In the genomic region with DNA sequence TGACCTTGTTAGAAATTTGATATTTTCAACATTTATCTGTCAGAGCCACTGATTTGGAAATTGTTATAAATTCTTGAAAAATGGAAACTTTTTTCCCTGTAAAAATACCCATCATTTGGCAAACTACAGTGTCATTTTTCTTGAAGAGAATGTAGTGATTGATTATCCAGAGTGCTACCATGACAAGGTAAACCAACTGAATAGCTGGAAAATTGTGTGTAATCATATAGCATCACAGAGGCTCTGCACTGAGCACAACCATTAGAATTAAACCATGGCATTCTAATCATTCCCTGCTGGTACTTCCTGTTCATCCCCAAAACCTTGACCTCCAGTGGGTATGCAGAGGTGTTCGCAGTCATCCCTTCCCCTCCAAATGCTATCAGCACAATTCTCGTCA, we compare ENCODE assay signal across 19 cellular contexts.
DNase-seq lines count a peak whose midpoint lies in the region; ATAC-seq, FAIRE-seq and TF ChIP-seq lines count a peak whose summit lies in the region.
"Had no signal": no experiment of that assay in that cellular context is flagged by ENCODE, and none has a peak within 500 bp of the region (broad histone marks: within the 10 kb centered on the region; RNA-seq: fewer than 3 reads in every experiment).

No MANE protein-coding gene starts in this region.

- H3K27ac ChIP-seq in SK-N-SH (ENCODE audit: low read depth in 2 of 2, low read length in 1 of 2): peak overlapping the region in 1 of 2 experiments; percentile 91; a peak in 2 of 4 replicates
- H3K27ac ChIP-seq in parathyroid adenoma: no peak overlapping the region
- no peak overlapping the region for H3K27ac ChIP-seq in psoas muscle
- H3K27ac ChIP-seq: 22Rv1; BLaER1 treated with 17β-estradiol and CSF1 and Interleukin-3, amounts not matched to agents 10 nM and 100 nM had no signal

- TF ChIP-seq CTCF in SK-N-SH (IDR thresholded peaks at IDR 0.05): no peak
- no peak for TF ChIP-seq CTCF in bronchial epithelial cell (IDR thresholded peaks at IDR 0.05; ENCODE audit: insufficient read depth, low read length, severe bottlenecking)
- TF ChIP-seq CTCF in parathyroid adenoma (IDR thresholded peaks at IDR 0.05): no peak
- no peak for TF ChIP-seq CTCF in psoas muscle (IDR thresholded peaks at IDR 0.05)

- no peak for TF ChIP-seq RAD21 in SK-N-SH (IDR thresholded peaks at IDR 0.05; ENCODE audit: low read length)

- no peaks in the 10 kb centered on the region for H3K27me3 ChIP-seq in SK-N-SH (ENCODE audit: insufficient read depth)
- no peaks in the 10 kb centered on the region for H3K27me3 ChIP-seq in bronchial epithelial cell (ENCODE audit: control insufficient read depth, insufficient read depth, low read length)
- H3K27me3 ChIP-seq in parathyroid adenoma (ENCODE audit: control insufficient read depth, insufficient read depth, low read length): no peaks in the 10 kb centered on the region
- H3K27me3 ChIP-seq in psoas muscle (ENCODE audit: insufficient read depth in 3 of 3, low read length in 2 of 3): no peaks in the 10 kb centered on the region
- H3K27me3 ChIP-seq: BLaER1 treated with 17β-estradiol and CSF1 and Interleukin-3, amounts not matched to agents 10 nM and 100 nM had no signal

- H3K36me3 ChIP-seq in SK-N-SH (replicated peaks in 1 of 2; ENCODE audit: control insufficient read depth in 1 of 2, insufficient read depth in 2 of 2, low read length in 1 of 2): no peaks in the 10 kb centered on the region
- no peaks in the 10 kb centered on the region for H3K36me3 ChIP-seq in bronchial epithelial cell (ENCODE audit: control insufficient read depth, insufficient read depth, low read length)
- no peaks in the 10 kb centered on the region for H3K36me3 ChIP-seq in parathyroid adenoma (ENCODE audit: control insufficient read depth, insufficient read depth, low read length)
- H3K36me3 ChIP-seq in psoas muscle (ENCODE audit: insufficient read depth in 1 of 2, low read depth in 1 of 2): no peaks in the 10 kb centered on the region
- H3K36me3 ChIP-seq: HAP-1 had no signal

- no peaks in the 10 kb centered on the region for H3F3A ChIP-seq in SK-N-SH (replicated peaks; ENCODE audit: insufficient read depth)

- H3K79me2 ChIP-seq in SK-N-SH (ENCODE audit: insufficient read depth): no peaks in the 10 kb centered on the region
- H3K79me2 ChIP-seq in parathyroid adenoma: no peaks in the 10 kb centered on the region

- H3K9me3 ChIP-seq in SK-N-SH (no peaks in the 10 kb centered on the region), parathyroid adenoma (ENCODE audit: control insufficient read depth, low read length) (no peaks in the 10 kb centered on the region), psoas muscle (peaks cover 3% of the 10 kb centered on the region)
- H3K9me3 ChIP-seq: BLaER1 treated with 17β-estradiol and CSF1 and Interleukin-3, amounts not matched to agents 10 nM and 100 nM; HAP-1 had no signal

- H3K9me2 ChIP-seq in SK-N-SH: no peaks in the 10 kb centered on the region

- H4K20me1 ChIP-seq in SK-N-SH (ENCODE audit: insufficient read depth): no peaks in the 10 kb centered on the region

- H3K4me2 ChIP-seq in SK-N-SH (no peak overlapping the region), parathyroid adenoma (ENCODE audit: low read length) (no peak overlapping the region)
- H3K4me2 ChIP-seq: BLaER1 treated with 17β-estradiol and CSF1 and Interleukin-3, amounts not matched to agents 10 nM and 100 nM had no signal

- H3K4me3 ChIP-seq in SK-N-SH (ENCODE audit: low read depth in 2 of 2, low read length in 1 of 2) (no peak overlapping the region), bronchial epithelial cell (ENCODE audit: low read depth, low read length) (no peak overlapping the region), parathyroid adenoma (ENCODE audit: low read depth, low read length) (no peak overlapping the region), psoas muscle (no peak overlapping the region)
- H3K4me3 ChIP-seq: BLaER1 treated with 17β-estradiol and CSF1 and Interleukin-3, amounts not matched to agents 10 nM and 100 nM; HAP-1 had no signal

- POLR2A ChIA-PET in SK-N-SH (lab: Yijun Ruan, JAX): no interaction called here

- no peak for TF ChIP-seq EP300 in SK-N-SH (IDR thresholded peaks at IDR 0.05; ENCODE audit: borderline replicate concordance in 1 of 2, low read depth in 1 of 2, low read length in 1 of 2)

- H3K9ac ChIP-seq in SK-N-SH (no peak overlapping the region), parathyroid adenoma (peak overlapping the region; percentile 6)
- H3K9ac ChIP-seq: BLaER1 treated with 17β-estradiol and CSF1 and Interleukin-3, amounts not matched to agents 10 nM and 100 nM had no signal

- 92% methylated on average over 2 of the region's 2 CpGs for WGBS in SK-N-SH (ENCODE audit: low lambda C conversion rate)
- WGBS in psoas muscle, 3 donors: 95 to 98% (median 96%) methylated on average over 2 of the region's 2 CpGs

- H3K4me1 ChIP-seq in SK-N-SH (ENCODE audit: control insufficient read depth in 1 of 2, insufficient read depth in 2 of 2, low read depth in 1 of 2, low read length in 1 of 2) (peaks cover 7 to 15% of the 10 kb centered on the region in 2 experiments; a peak in 3 of 4 replicates), parathyroid adenoma (peaks cover 3% of the 10 kb centered on the region), psoas muscle (no peaks in the 10 kb centered on the region)
- H3K4me1 ChIP-seq: BLaER1 treated with 17β-estradiol and CSF1 and Interleukin-3, amounts not matched to agents 10 nM and 100 nM had no signal

- CTCF ChIA-PET in SK-N-SH (lab: Yijun Ruan, JAX): no interaction called here

- ATAC-seq in SK-N-SH treated with all-trans-retinoic acid at 6 μM for 48 hours (peak; percentile 32; the same call in 2 of the 3 replicates), psoas muscle (no peak)

- DNase-seq in SK-N-SH (no peak), NCI-H2227 treated with DMSO at 0.1 percent for 48 hours (lab: John Stamatoyannopoulos, UW) (peak; percentile 83), bronchial epithelial cell (ENCODE audit: low read depth) (no peak), islet precursor cell (no peak), psoas muscle (no peak), mucosa of gallbladder (ENCODE audit: low spot score) (no peak)
- DNase-seq: CD4-positive, alpha-beta T cell; CD8-positive, alpha-beta memory T cell; DMS153; DND-41; GOT3 had no signal

- H2AFZ ChIP-seq in SK-N-SH (ENCODE audit: low read depth): no peak overlapping the region
- no peak overlapping the region for H2AFZ ChIP-seq in parathyroid adenoma

- peak; percentile 50 for FAIRE-seq in bronchial epithelial cell (lab: Jason Lieb, UNC)
- FAIRE-seq: G401.6, GM12892, H54 had no signal

- intact Hi-C loops in psoas muscle (cut with DNase I): no loop called here

TF ChIP-seq in SK-N-SH treated with all-trans-retinoic acid at 6 μM for 48 hours, 23 proteins besides CTCF, POLR2A, EP300 and RAD21 (continues in another document):
- TF ChIP-seq BACH2 (CRISPR knock-in tag; IDR thresholded peaks at IDR 0.05; ENCODE audit: borderline replicate concordance): no peak
- no peak for TF ChIP-seq ZNF565 (CRISPR knock-in tag; conservative IDR thresholded peaks at IDR 0.05; ENCODE audit: low read depth)
- no peak for TF ChIP-seq ZNF8 (CRISPR knock-in tag; IDR thresholded peaks at IDR 0.05)
- TF ChIP-seq ARNTL (CRISPR knock-in tag; IDR thresholded peaks at IDR 0.05; ENCODE audit: borderline replicate concordance, low read depth): no peak
- no peak for TF ChIP-seq ZNF70 (CRISPR knock-in tag; IDR thresholded peaks at IDR 0.05)
- TF ChIP-seq PPARA (CRISPR knock-in tag; IDR thresholded peaks at IDR 0.05; ENCODE audit: borderline replicate concordance): no peak
- TF ChIP-seq, protein P1, sequence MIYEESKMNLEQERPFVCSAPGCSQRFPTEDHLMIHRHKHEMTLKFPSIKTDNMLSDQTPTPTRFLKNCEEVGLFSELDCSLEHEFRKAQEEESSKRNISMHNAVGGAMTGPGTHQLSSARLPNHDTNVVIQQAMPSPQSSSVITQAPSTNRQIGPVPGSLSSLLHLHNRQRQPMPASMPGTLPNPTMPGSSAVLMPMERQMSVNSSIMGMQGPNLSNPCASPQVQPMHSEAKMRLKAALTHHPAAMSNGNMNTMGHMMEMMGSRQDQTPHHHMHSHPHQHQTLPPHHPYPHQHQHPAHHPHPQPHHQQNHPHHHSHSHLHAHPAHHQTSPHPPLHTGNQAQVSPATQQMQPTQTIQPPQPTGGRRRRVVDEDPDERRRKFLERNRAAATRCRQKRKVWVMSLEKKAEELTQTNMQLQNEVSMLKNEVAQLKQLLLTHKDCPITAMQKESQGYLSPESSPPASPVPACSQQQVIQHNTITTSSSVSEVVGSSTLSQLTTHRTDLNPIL (CRISPR knock-in tag; IDR thresholded peaks at IDR 0.05; ENCODE audit: low read depth): no peak
- no peak for TF ChIP-seq ZFP3 (CRISPR knock-in tag; IDR thresholded peaks at IDR 0.05)
- no peak for TF ChIP-seq RARB (CRISPR knock-in tag; IDR thresholded peaks at IDR 0.05)
- TF ChIP-seq TOX (CRISPR knock-in tag; IDR thresholded peaks at IDR 0.05; ENCODE audit: borderline replicate concordance): no peak
- TF ChIP-seq ESRRG (CRISPR knock-in tag; IDR thresholded peaks at IDR 0.05): no peak

TF ChIP-seq in SK-N-SH, 30 proteins besides CTCF, POLR2A, EP300 and RAD21 (continues in another document):
- no peak for TF ChIP-seq RXRA (IDR thresholded peaks at IDR 0.05; ENCODE audit: borderline replicate concordance, low read depth)
- no peak for TF ChIP-seq SMC3 (IDR thresholded peaks at IDR 0.05; ENCODE audit: low read depth, low read length)
- no peak for TF ChIP-seq TAF1 (IDR thresholded peaks at IDR 0.05; ENCODE audit: borderline replicate concordance, low read depth, low read length)
- TF ChIP-seq, protein P2, sequence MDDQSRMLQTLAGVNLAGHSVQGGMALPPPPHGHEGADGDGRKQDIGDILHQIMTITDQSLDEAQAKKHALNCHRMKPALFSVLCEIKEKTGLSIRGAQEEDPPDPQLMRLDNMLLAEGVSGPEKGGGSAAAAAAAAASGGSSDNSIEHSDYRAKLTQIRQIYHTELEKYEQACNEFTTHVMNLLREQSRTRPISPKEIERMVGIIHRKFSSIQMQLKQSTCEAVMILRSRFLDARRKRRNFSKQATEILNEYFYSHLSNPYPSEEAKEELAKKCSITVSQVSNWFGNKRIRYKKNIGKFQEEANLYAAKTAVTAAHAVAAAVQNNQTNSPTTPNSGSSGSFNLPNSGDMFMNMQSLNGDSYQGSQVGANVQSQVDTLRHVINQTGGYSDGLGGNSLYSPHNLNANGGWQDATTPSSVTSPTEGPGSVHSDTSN (IDR thresholded peaks at IDR 0.05): no peak
- no peak for TF ChIP-seq MEF2A (IDR thresholded peaks at IDR 0.05; ENCODE audit: borderline replicate concordance, low read depth)
- TF ChIP-seq GABPA (IDR thresholded peaks at IDR 0.05; ENCODE audit: low read depth): no peak
- TF ChIP-seq FOXJ3 (CRISPR knock-in tag; IDR thresholded peaks at IDR 0.05): no peak
- TF ChIP-seq FOSL2 (IDR thresholded peaks at IDR 0.05; ENCODE audit: borderline replicate concordance, low read depth): no peak
- TF ChIP-seq MXI1 (IDR thresholded peaks at IDR 0.05; ENCODE audit: low read depth, low read length): no peak
